Comparison of ENCODE assay signal across 11 cellular contexts in genomic region chr1:25447547-25447946, GRCh38. TPM values are rescaled to one million over a fixed set of nuclear protein-coding genes. Genes with fewer than 3 reads are reported as not detected.
DNase-seq lines count a peak whose midpoint lies in the region; ATAC-seq, FAIRE-seq and TF ChIP-seq lines count a peak whose summit lies in the region.
"Had no signal": no experiment of that assay in that cellular context is flagged by ENCODE, and none has a peak within 500 bp of the region (broad histone marks: within the 10 kb centered on the region; RNA-seq: fewer than 3 reads in every experiment).

No MANE protein-coding gene starts in this region.

- H3K79me2 ChIP-seq in HepG2 (ENCODE audit: insufficient read depth, low read length) = peaks cover 11% of the 10 kb centered on the region

- H3K4me1 ChIP-seq in HepG2 (ENCODE audit: insufficient read depth, low read length) = no peaks in the 10 kb centered on the region
- H3K4me1 ChIP-seq in right lobe of liver = no peaks in the 10 kb centered on the region
- H3K4me1 ChIP-seq in SJCRH30 = peaks cover 17% of the 10 kb centered on the region
- H3K4me1 ChIP-seq in vagina = no peaks in the 10 kb centered on the region

- TSS peak; percentile 19 for BruUV-seq in HepG2 (replicated peaks; lab: Mats Ljungman, UMichigan)

- POLR2A ChIA-PET in HepG2 (lab: Yijun Ruan, JAX) = no interaction called here

- TF ChIP-seq POLR2A in HepG2 (IDR thresholded peaks at IDR 0.05; ENCODE audit: insufficient read depth in 1 of 2, low read depth in 2 of 2, low read length in 2 of 2) (no peak), right lobe of liver (IDR thresholded peaks at IDR 0.05) (no peak), vagina (IDR thresholded peaks at IDR 0.05) (no peak)

- no peak for ATAC-seq in HepG2
- no peak for ATAC-seq in right lobe of liver
- peak; percentile 69 for ATAC-seq in HG02588 (IDR thresholded peaks at IDR 0.05; ENCODE audit: unreplicated experiment)

- H3K27me3 ChIP-seq in HepG2 (ENCODE audit: control insufficient read depth in 1 of 2, insufficient read depth in 2 of 2, low read length in 2 of 2) = no peaks in the 10 kb centered on the region
- no peaks in the 10 kb centered on the region for H3K27me3 ChIP-seq in right lobe of liver
- H3K27me3 ChIP-seq in SJCRH30 = no peaks in the 10 kb centered on the region
- no peaks in the 10 kb centered on the region for H3K27me3 ChIP-seq in vagina
- H3K27me3 ChIP-seq: adrenal gland had no signal

- H3K36me3 ChIP-seq in HepG2 (replicated peaks in 1 of 2; ENCODE audit: control insufficient read depth in 1 of 2, insufficient read depth in 2 of 2, low read length in 2 of 2) (peaks cover 1 to 17% of the 10 kb centered on the region in 2 experiments; a peak in 3 of 5 replicates), right lobe of liver (peaks cover 0 to 22% (median 6%) of the 10 kb centered on the region in 4 donors), SJCRH30 (peaks cover 3% of the 10 kb centered on the region; the same call in 1 of the 2 replicates), vagina (peaks cover 0 to 22% of the 10 kb centered on the region in 2 donors)

- TF ChIP-seq CTCF in HepG2 (CRISPR knock-in tag; IDR thresholded peaks at IDR 0.05) (no peak), right lobe of liver (IDR thresholded peaks at IDR 0.05) (no peak), vagina (IDR thresholded peaks at IDR 0.05) (no peak)

- H3K4me2 ChIP-seq in HepG2 (ENCODE audit: low read depth, low read length) = no peak overlapping the region

- TF ChIP-seq RAD21 in HepG2 (CRISPR knock-in tag; IDR thresholded peaks at IDR 0.05) = no peak

- DNase-seq in HepG2 (ENCODE audit: low spot score) = no peak
- DNase-seq in right lobe of liver = no peak
- peak; percentile 65 to 81 for DNase-seq in SJCRH30
- DNase-seq in AG20443 (ENCODE audit: low spot score) = no peak
- DNase-seq in NCI-H526 treated with DMSO at 0.1 percent for 48 hours (lab: John Stamatoyannopoulos, UW) = no peak
- DNase-seq in vagina (ENCODE audit: extremely low spot score in 2 of 2) = no peak
- no peak for DNase-seq in activated effector memory CD4-positive, alpha-beta T cell treated with anti-CD3 and anti-CD28 coated beads, Interleukin-2, amount 50 U/mL, for 16 hours
- DNase-seq: adrenal gland had no signal

- CTCF ChIA-PET in HepG2 (lab: Yijun Ruan, JAX; ENCODE audit: low intra/inter-chr PET ratio, low total read pairs) = no interaction called here

- H4K20me1 ChIP-seq in HepG2 (ENCODE audit: insufficient read depth, low read length) = no peaks in the 10 kb centered on the region

- in situ Hi-C loops in HepG2 (cut with HindIII; ENCODE audit: extremely low pct_ligation_motif_present, low pct_unique_long_range_greater_than_20kb) = no loop called here

- H3K4me3 ChIP-seq in HepG2 (replicated peaks in 1 of 3; ENCODE audit: insufficient read depth in 1 of 3, low read depth in 2 of 3, low read length in 3 of 3) = no peak overlapping the region
- H3K4me3 ChIP-seq in right lobe of liver = no peak overlapping the region
- H3K4me3 ChIP-seq in SJCRH30 = no peak overlapping the region
- no peak overlapping the region for H3K4me3 ChIP-seq in vagina
- H3K4me3 ChIP-seq: adrenal gland had no signal

- H3K27ac ChIP-seq in HepG2 (ENCODE audit: extremely low read length, insufficient read depth, low read length) (no peak overlapping the region), right lobe of liver (no peak overlapping the region), SJCRH30 (no peak overlapping the region), vagina (no peak overlapping the region)
- H3K27ac ChIP-seq: adrenal gland had no signal

- H2AFZ ChIP-seq in HepG2 (ENCODE audit: low read length) = no peak overlapping the region

- H3K9me3 ChIP-seq in HepG2 (ENCODE audit: low read length) (no peaks in the 10 kb centered on the region), right lobe of liver (no peaks in the 10 kb centered on the region), SJCRH30 (replicated peaks) (no peaks in the 10 kb centered on the region), vagina (no peaks in the 10 kb centered on the region)
- H3K9me3 ChIP-seq: adrenal gland had no signal

- intact Hi-C loops in HepG2 (cut with micrococcal nuclease; ENCODE audit: unreplicated experiment) = no loop called here
- intact Hi-C loops in right lobe of liver (cut with DNase I) = no loop called here
- intact Hi-C loops in vagina (cut with DNase I) = no loop called here

- H3K9ac ChIP-seq in HepG2 (ENCODE audit: insufficient read depth, low read depth, low read length) = no peak overlapping the region

- TF ChIP-seq EP300 in HepG2 (IDR thresholded peaks at IDR 0.05; ENCODE audit: low read depth in 2 of 2, low read length in 2 of 2) (no peak), HepG2 (CRISPR knock-in tag; IDR thresholded peaks at IDR 0.05; ENCODE audit: borderline replicate concordance) (no peak)

- no peak for FAIRE-seq in HepG2 (lab: Jason Lieb, UNC)

TF ChIP-seq in HepG2, 621 proteins besides CTCF, POLR2A, EP300 and RAD21 (continues in another document):
- TF ChIP-seq MIER3 (CRISPR knock-in tag; IDR thresholded peaks at IDR 0.05; ENCODE audit: borderline replicate concordance) (no peak), GMEB1 (CRISPR knock-in tag; IDR thresholded peaks at IDR 0.05; ENCODE audit: borderline replicate concordance) (no peak)

RNA-seq across cellular contexts. Expression of gene MACO1, which starts 16.9 kb away (rescaled TPM):
- total RNA-seq in HepG2 (2016; rRNA removed; fragmentation: Illumina TruSeq; extraction: Trizol) (9.2 and 17.0 TPM in 2 replicates), right lobe of liver (10 to 100 TPM; 23.2 to 32.9 (median 27.2) TPM), vagina (13.8 TPM)
- 2.6 and 3.3 TPM in 2 replicates for total RNA-seq in HepG2 (2016; cell fraction: cytosol; rRNA removed; fragmentation: Illumina TruSeq; extraction: Trizol; ENCODE audit: low read depth)
- total RNA-seq in HepG2 (2016; cell fraction: insoluble cytoplasmic fraction; rRNA removed; fragmentation: Illumina TruSeq; extraction: Trizol) = 9.2 and 18.3 TPM in 2 replicates
- 6.1 and 7.5 TPM in 2 replicates for total RNA-seq in HepG2 (2016; cell fraction: membrane; rRNA removed; fragmentation: Illumina TruSeq; extraction: Trizol)
- 15.7 and 18.2 TPM in 2 replicates for total RNA-seq in HepG2 (2016; cell fraction: nucleus; rRNA removed; fragmentation: Illumina TruSeq; extraction: Trizol)
- 9.7 TPM in 2 replicates for polyA plus RNA-seq in HepG2 (2011; rRNA removed)
- 5.9 and 8.6 TPM in 2 replicates for polyA plus RNA-seq in HepG2 (2011; cell fraction: cytosol; rRNA removed)
- 4.1 and 4.6 TPM in 2 replicates for polyA plus RNA-seq in HepG2 (2011; cell fraction: nucleus; rRNA removed)
- 16.4 and 19.7 TPM in 2 replicates for polyA plus RNA-seq in HepG2 (2012)
- 1.4 and 1.9 TPM in 2 replicates for polyA plus RNA-seq in HepG2 (2016; cell fraction: cytosol; fragmentation: Illumina TruSeq; extraction: Trizol; ENCODE audit: low read depth)
- 9.8 and 10.1 TPM in 2 replicates for polyA plus RNA-seq in HepG2 (2016; cell fraction: insoluble cytoplasmic fraction; fragmentation: Illumina TruSeq; extraction: Trizol; ENCODE audit: low read depth)
- 3.6 and 4.1 TPM in 2 replicates for polyA plus RNA-seq in HepG2 (2016; cell fraction: membrane; fragmentation: Illumina TruSeq; extraction: Trizol; ENCODE audit: low read depth)
- 22.2 and 24.5 TPM in 2 replicates for polyA plus RNA-seq in HepG2 (2016; cell fraction: nucleus; fragmentation: Illumina TruSeq; extraction: Trizol; ENCODE audit: insufficient read depth, low read depth)
- polyA minus RNA-seq in HepG2 (2011; rRNA and poly(A)+ RNA removed; ENCODE audit: low replicate concordance) = 4.5 and 4.7 TPM in 2 replicates
- 9.5 and 9.6 TPM in 2 replicates for polyA minus RNA-seq in HepG2 (2011; cell fraction: cytosol; rRNA and poly(A)+ RNA removed)
- 7.5 and 9.8 TPM in 2 replicates for polyA minus RNA-seq in HepG2 (2011; cell fraction: nucleus; rRNA and poly(A)+ RNA removed)
- 17.3 and 17.5 TPM in 2 replicates for total RNA-seq in SJCRH30 (2014; rRNA removed; shearing (Covaris generic))

RNA-seq across cellular contexts. Expression of gene RHCE, which starts 26.9 kb away (rescaled TPM):
- not detected in 2 replicates for total RNA-seq in HepG2 (2016; rRNA removed; fragmentation: Illumina TruSeq; extraction: Trizol)
- total RNA-seq in HepG2 (2016; cell fraction: cytosol; rRNA removed; fragmentation: Illumina TruSeq; extraction: Trizol; ENCODE audit: low read depth) = not detected in 2 replicates
- 0.09 TPM in 1 of 2 replicates, not detected in the other for total RNA-seq in HepG2 (2016; cell fraction: insoluble cytoplasmic fraction; rRNA removed; fragmentation: Illumina TruSeq; extraction: Trizol)
- total RNA-seq in HepG2 (2016; cell fraction: membrane; rRNA removed; fragmentation: Illumina TruSeq; extraction: Trizol) = 0.14 TPM in 1 of 2 replicates, not detected in the other
- total RNA-seq in HepG2 (2016; cell fraction: nucleus; rRNA removed; fragmentation: Illumina TruSeq; extraction: Trizol) = not detected in 2 replicates
- polyA plus RNA-seq in HepG2 (2011; rRNA removed) = 0.30 and 0.46 TPM in 2 replicates
- 0.40 and 0.70 TPM in 2 replicates for polyA plus RNA-seq in HepG2 (2011; cell fraction: cytosol; rRNA removed)
- 0.24 and 0.35 TPM in 2 replicates for polyA plus RNA-seq in HepG2 (2011; cell fraction: nucleus; rRNA removed)
- 0.90 TPM in 1 of 2 replicates, not detected in the other for polyA plus RNA-seq in HepG2 (2012)
- not detected in 2 replicates for polyA plus RNA-seq in HepG2 (2016; cell fraction: cytosol; fragmentation: Illumina TruSeq; extraction: Trizol; ENCODE audit: low read depth)
- polyA plus RNA-seq in HepG2 (2016; cell fraction: insoluble cytoplasmic fraction; fragmentation: Illumina TruSeq; extraction: Trizol; ENCODE audit: low read depth) = not detected in 2 replicates
- polyA plus RNA-seq in HepG2 (2016; cell fraction: membrane; fragmentation: Illumina TruSeq; extraction: Trizol; ENCODE audit: low read depth) = 0.14 TPM in 1 of 2 replicates, not detected in the other
- polyA plus RNA-seq in HepG2 (2016; cell fraction: nucleus; fragmentation: Illumina TruSeq; extraction: Trizol; ENCODE audit: insufficient read depth, low read depth) = not detected in 2 replicates
- 0.10 and 0.40 TPM in 2 replicates for polyA minus RNA-seq in HepG2 (2011; rRNA and poly(A)+ RNA removed; ENCODE audit: low replicate concordance)
- not detected in 2 replicates for polyA minus RNA-seq in HepG2 (2011; cell fraction: cytosol; rRNA and poly(A)+ RNA removed)
- not detected in 2 replicates for polyA minus RNA-seq in HepG2 (2011; cell fraction: nucleus; rRNA and poly(A)+ RNA removed)
- 1 to 10 TPM in 4 of 6 experiments, under 1 TPM in 2; 0.25 to 2.2 (median 1.4) TPM for total RNA-seq in right lobe of liver
- total RNA-seq in SJCRH30 (2014; rRNA removed; shearing (Covaris generic)) = 0.18 and 0.28 TPM in 2 replicates
- not detected for total RNA-seq in vagina
- total RNA-seq: mononuclear cell, progenitor cell of endocrine pancreas had no signal

Comparison
In these comparisons a context has a peak if more than half of its experiments do, and no peak if none do; other contexts are left out.
1. DNase-seq: peak in SJCRH30 (2 of 2); none in HepG2 (single experiment), right lobe of liver (0 of 3), AG20443 (single experiment), NCI-H526 treated with DMSO at 0.1 percent for 48 hours (single experiment), vagina (0 of 2) and activated effector memory CD4-positive, alpha-beta T cell treated with anti-CD3 and anti-CD28 coated beads, Interleukin-2, amount 50 U/mL, for 16 hours (single experiment).